ENCODE assay signal across 30 cellular contexts in genomic region chr15:46174122-46174521, GRCh38.
"Had no signal": no experiment of that assay in that cellular context is flagged by ENCODE, and none has a peak within 500 bp of the region (broad histone marks: within the 10 kb centered on the region; RNA-seq: fewer than 3 reads in every experiment).

No MANE protein-coding gene starts in this region.

- DNase-seq: activated CD4-positive, alpha-beta T cell treated with anti-CD3 and anti-CD28 coated beads, Interleukin-2, amount 10 ng/mL, durations not matched to agents 24 days and 14 days; activated CD4-positive, alpha-beta T cell treated with anti-CD3 and anti-CD28 coated beads, Interleukin-2, amount 50 U/mL, for 4 hours; activated CD8-positive, alpha-beta T cell treated with anti-CD3 and anti-CD28 coated beads for 36 hours; activated gamma-delta T cell; activated naive CD4-positive, alpha-beta T cell treated with Interleukin-2 at 50 U/mL for 16 hours; activated naive CD8-positive, alpha-beta T cell treated with anti-CD3 and anti-CD28 coated beads, Interleukin-2, amount 10 ng/mL, durations not matched to agents 7 days and 5 days; activated T-cell treated with anti-CD3 and anti-CD28 coated beads, Interleukin-2, amount 50 U/mL, for 1 hour; amygdala; MM.1S; NCI-H1048; NCI-H1105 treated with DMSO at 0.1 percent for 48 hours; NCI-H1436; NCI-H1694; NCI-H1930; NCI-H2081 treated with DMSO at 0.1 percent for 48 hours; NCI-H226; NCI-H446 treated with DMSO at 0.1 percent for 48 hours; NCI-H524 treated with DMSO at 0.1 percent for 48 hours; RPMI8226; SHP77 treated with DMSO at 0.1 percent for 48 hours; SK-N-SH had no signal

- H3K36me3 Mint-ChIP-seq: activated naive CD8-positive, alpha-beta T cell treated with anti-CD3 and anti-CD28 coated beads, Interleukin-2, amount 10 ng/mL, durations not matched to agents 7 days and 5 days had no signal

- ATAC-seq: activated CD8-positive, alpha-beta T cell treated with anti-CD3 and anti-CD28 coated beads for 36 hours; Panc1 had no signal

- H3K4me3 Mint-ChIP-seq: activated CD4-positive, alpha-beta T cell treated with anti-CD3 and anti-CD28 coated beads, Interleukin-2, amount 10 ng/mL, durations not matched to agents 24 days and 14 days; activated CD8-positive, alpha-beta T cell treated with anti-CD3 and anti-CD28 coated beads for 36 hours; activated naive CD4-positive, alpha-beta T cell treated with anti-CD3 and anti-CD28 coated beads, Interleukin-2, amount 50 U/mL, for 24 hours; activated naive CD8-positive, alpha-beta T cell treated with anti-CD3 and anti-CD28 coated beads, Interleukin-2, amount 10 ng/mL, durations not matched to agents 7 days and 5 days; central memory CD8-positive, alpha-beta T cell; T-helper 1 cell treated with Interleukin-12 subunit alpha and Interleukin-12 subunit beta and Interleukin-4 antibody, amounts not matched to agents 30 μg/mL and 1 μg/mL, for 36 hours; T-helper 2 cell treated with Interferon-gamma antibody and Interleukin-4, amounts not matched to agents 5 μg/mL and 100 μg/mL, for 36 hours had no signal

- H3K4me1 Mint-ChIP-seq: activated CD4-positive, alpha-beta T cell treated with anti-CD3 and anti-CD28 coated beads, Interleukin-2, amount 10 ng/mL, durations not matched to agents 24 days and 14 days; activated naive CD4-positive, alpha-beta T cell treated with anti-CD3 and anti-CD28 coated beads, Interleukin-2, amount 50 U/mL, for 24 hours; activated naive CD8-positive, alpha-beta T cell treated with anti-CD3 and anti-CD28 coated beads, Interleukin-2, amount 10 ng/mL, durations not matched to agents 7 days and 5 days; central memory CD8-positive, alpha-beta T cell had no signal

- H3K27ac ChIP-seq: ascending aorta, cardiac muscle cell, KMS-11, SJSA1 had no signal

- H3K4me1 ChIP-seq: ascending aorta, SJSA1 had no signal

- H3K9ac ChIP-seq: KMS-11, SK-N-SH had no signal

- H3K9me3 ChIP-seq: SJSA1, SK-N-SH had no signal

- H3K9me3 Mint-ChIP-seq: activated CD4-positive, alpha-beta T cell treated with anti-CD3 and anti-CD28 coated beads, Interleukin-2, amount 10 ng/mL, durations not matched to agents 24 days and 14 days had no signal

- H3K4me3 ChIP-seq: ascending aorta, cardiac muscle cell, SJSA1 had no signal

- H3K27me3 Mint-ChIP-seq: activated CD4-positive, alpha-beta T cell treated with anti-CD3 and anti-CD28 coated beads, Interleukin-2, amount 10 ng/mL, durations not matched to agents 24 days and 14 days; activated CD8-positive, alpha-beta T cell treated with anti-CD3 and anti-CD28 coated beads for 36 hours; activated naive CD4-positive, alpha-beta T cell treated with anti-CD3 and anti-CD28 coated beads, Interleukin-2, amount 50 U/mL, for 24 hours; activated naive CD8-positive, alpha-beta T cell treated with anti-CD3 and anti-CD28 coated beads, Interleukin-2, amount 10 ng/mL, durations not matched to agents 7 days and 5 days; central memory CD8-positive, alpha-beta T cell had no signal

- H3K36me3 ChIP-seq: ascending aorta, cardiac muscle cell, SJSA1 had no signal

- H3K27me3 ChIP-seq: ascending aorta, cardiac muscle cell, SJSA1 had no signal

- H3K4me2 ChIP-seq: KMS-11, SK-N-SH had no signal
